22 cellular contexts compared by ENCODE assay signal in the genomic region with DNA sequence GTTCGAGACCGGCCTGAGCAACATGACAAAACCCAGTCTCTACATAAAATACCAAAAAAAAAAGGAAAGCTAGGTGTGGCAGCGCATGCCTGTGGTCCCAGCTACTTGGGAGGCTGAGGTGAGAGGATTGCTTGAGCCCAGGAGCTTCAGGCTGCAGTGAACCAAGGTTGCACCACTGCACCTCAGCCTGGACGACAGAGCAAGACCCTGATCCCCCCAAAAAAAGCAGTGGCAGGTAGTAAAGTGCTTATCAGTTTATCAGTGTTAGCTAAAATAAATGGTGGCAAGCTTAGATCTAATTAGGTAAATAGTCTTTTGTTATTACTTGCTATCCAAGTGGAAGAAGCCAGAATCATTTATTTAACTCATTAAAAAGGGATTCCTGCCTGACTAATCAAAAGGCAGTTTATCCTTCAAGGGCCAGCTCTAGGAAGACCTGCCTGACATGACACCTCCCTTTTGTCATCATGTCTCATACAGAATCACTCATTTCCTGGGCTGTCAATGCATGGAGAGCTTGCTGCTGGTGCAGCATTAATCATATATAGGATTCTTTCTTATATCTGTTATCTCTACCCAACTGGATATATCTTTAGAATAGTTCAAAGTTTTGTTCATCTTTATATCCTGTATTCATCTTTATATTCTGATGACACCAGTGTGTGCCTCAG. TPM values are rescaled to one million over a fixed set of nuclear protein-coding genes. Genes with fewer than 3 reads are reported as not detected.
DNase-seq lines count a peak whose midpoint lies in the region; ATAC-seq, FAIRE-seq and TF ChIP-seq lines count a peak whose summit lies in the region.
"Had no signal": no experiment of that assay in that cellular context is flagged by ENCODE, and none has a peak within 500 bp of the region (broad histone marks: within the 10 kb centered on the region; RNA-seq: fewer than 3 reads in every experiment).

No MANE protein-coding gene starts in this region.

- TF ChIP-seq POLR2A in HepG2 (IDR thresholded peaks at IDR 0.05; ENCODE audit: insufficient read depth in 1 of 2, low read depth in 2 of 2, low read length in 2 of 2) (no peak), right lobe of liver (IDR thresholded peaks at IDR 0.05) (no peak)

- H2AFZ ChIP-seq in HepG2 (ENCODE audit: low read length) (no peak overlapping the region), astrocyte (ENCODE audit: low read depth, low read length) (no peak overlapping the region)

- no peaks in the 10 kb centered on the region for H3K27me3 Mint-ChIP-seq in astrocyte (ENCODE audit: low read depth, unreplicated experiment)
- no peaks in the 10 kb centered on the region for H3K27me3 Mint-ChIP-seq in mesothelial cell of epicardium (ENCODE audit: low read depth)
- H3K27me3 Mint-ChIP-seq in type B pancreatic cell, result no peaks in the 10 kb centered on the region
- H3K27me3 Mint-ChIP-seq: activated naive CD8-positive, alpha-beta T cell treated with anti-CD3 and anti-CD28 coated beads, Interleukin-2, amount 50 U/mL, for 24 hours; naive thymus-derived CD4-positive, alpha-beta T cell had no signal

- DNase-seq in HepG2 (ENCODE audit: low spot score) (no peak), right lobe of liver (no peak), astrocyte (ENCODE audit: low read depth) (no peak), mesothelial cell of epicardium (ENCODE audit: low spot score in 2 of 2, unreplicated experiment in 2 of 2) (no peak), type B pancreatic cell (ENCODE audit: extremely low spot score, unreplicated experiment) (no peak), GM13976 (ENCODE audit: low spot score) (no peak), urothelium cell line (ENCODE audit: low spot score) (no peak)
- DNase-seq: activated CD8-positive, alpha-beta memory T cell treated with anti-CD3 and anti-CD28 coated beads for 24 hours; activated naive CD8-positive, alpha-beta T cell treated with anti-CD3 and anti-CD28 coated beads, Interleukin-2, amount 50 U/mL, for 24 hours; activated T-cell treated with anti-CD3 and anti-CD28 coated beads, Interleukin-2, amount 50 U/mL, for 72 hours; effector CD8-positive, alpha-beta T cell; naive thymus-derived CD4-positive, alpha-beta T cell; NCI-H2029 treated with DMSO at 0.1 percent for 48 hours; NCI-H446 treated with DMSO at 0.1 percent for 48 hours; NK-92 treated with Interleukin-12 subunit alpha and Interleukin-12 subunit beta, amount 100 ng/mL, for 24 hours; T-helper 1 cell; upper lobe of right lung; WERI-Rb-1 had no signal

- BruUV-seq in HepG2 (replicated peaks; lab: Mats Ljungman, UMichigan), result no TSS peak

- no peak overlapping the region for H3K4me2 ChIP-seq in HepG2 (ENCODE audit: low read depth, low read length)
- no peak overlapping the region for H3K4me2 ChIP-seq in astrocyte (ENCODE audit: low read length)

- H4K20me1 ChIP-seq in HepG2 (ENCODE audit: insufficient read depth, low read length), result no peaks in the 10 kb centered on the region
- H4K20me1 ChIP-seq in astrocyte (ENCODE audit: insufficient read depth, low read length), result peaks cover 95% of the 10 kb centered on the region

- no peak for ATAC-seq in HepG2
- no peak for ATAC-seq in right lobe of liver
- ATAC-seq in GM18498 (IDR thresholded peaks at IDR 0.05; ENCODE audit: unreplicated experiment), result no peak
- ATAC-seq: activated naive CD8-positive, alpha-beta T cell treated with anti-CD3 and anti-CD28 coated beads, Interleukin-2, amount 50 U/mL, for 24 hours; naive thymus-derived CD4-positive, alpha-beta T cell; upper lobe of right lung had no signal

- in situ Hi-C loops in HepG2 (cut with HindIII; ENCODE audit: extremely low pct_ligation_motif_present, low pct_unique_long_range_greater_than_20kb), result no loop called here
- in situ Hi-C loops in GM13976 (cut with MboI; ENCODE audit: low sequenced_read_pairs, unreplicated experiment), result no loop called here

- H3K27me3 ChIP-seq in HepG2 (ENCODE audit: control insufficient read depth in 1 of 2, insufficient read depth in 2 of 2, low read length in 2 of 2) (no peaks in the 10 kb centered on the region), right lobe of liver (no peaks in the 10 kb centered on the region), astrocyte (ENCODE audit: insufficient read depth, low read length) (no peaks in the 10 kb centered on the region)
- H3K27me3 ChIP-seq: upper lobe of right lung had no signal

- H3K9me3 Mint-ChIP-seq in astrocyte (ENCODE audit: unreplicated experiment) (no peaks in the 10 kb centered on the region), mesothelial cell of epicardium (no peaks in the 10 kb centered on the region), type B pancreatic cell (peaks cover 4% of the 10 kb centered on the region)
- H3K9me3 Mint-ChIP-seq: activated naive CD8-positive, alpha-beta T cell treated with anti-CD3 and anti-CD28 coated beads, Interleukin-2, amount 50 U/mL, for 24 hours; activated T-cell treated with anti-CD3 and anti-CD28 coated beads, Interleukin-2, amount 50 U/mL, for 72 hours; CD14-positive monocyte; naive thymus-derived CD4-positive, alpha-beta T cell had no signal

- H3K36me3 Mint-ChIP-seq in astrocyte (ENCODE audit: low read depth, unreplicated experiment) (peaks cover 3% of the 10 kb centered on the region), mesothelial cell of epicardium (peaks cover 7% of the 10 kb centered on the region), type B pancreatic cell (peaks cover 30% of the 10 kb centered on the region)

- H3K4me1 Mint-ChIP-seq in astrocyte (ENCODE audit: low read depth, unreplicated experiment), result peaks cover 32% of the 10 kb centered on the region
- peaks cover 16% of the 10 kb centered on the region for H3K4me1 Mint-ChIP-seq in mesothelial cell of epicardium
- peaks cover 21% of the 10 kb centered on the region for H3K4me1 Mint-ChIP-seq in type B pancreatic cell (ENCODE audit: unreplicated experiment)

- no peak for TF ChIP-seq RAD21 in HepG2 (CRISPR knock-in tag; IDR thresholded peaks at IDR 0.05)

- FAIRE-seq in HepG2 (lab: Jason Lieb, UNC) (no peak), astrocyte (lab: Jason Lieb, UNC) (no peak), urothelium cell line (lab: Jason Lieb, UNC) (no peak)
- FAIRE-seq: islet of Langerhans had no signal

- H3K27ac Mint-ChIP-seq in astrocyte (ENCODE audit: unreplicated experiment) (peak overlapping the region; percentile 48), mesothelial cell of epicardium (peak overlapping the region; percentile 41), type B pancreatic cell (peak overlapping the region; percentile 40)
- H3K27ac Mint-ChIP-seq: activated naive CD8-positive, alpha-beta T cell treated with anti-CD3 and anti-CD28 coated beads, Interleukin-2, amount 50 U/mL, for 24 hours; CD14-positive monocyte; naive thymus-derived CD4-positive, alpha-beta T cell had no signal

- H3K4me1 ChIP-seq in HepG2 (ENCODE audit: insufficient read depth, low read length) (peaks cover 13% of the 10 kb centered on the region), right lobe of liver (peaks cover 0 to 5% (median 0%) of the 10 kb centered on the region in 4 donors), astrocyte (ENCODE audit: insufficient read depth, low read length) (peaks cover 6% of the 10 kb centered on the region)
- H3K4me1 ChIP-seq: prostate gland had no signal

- H3K27ac ChIP-seq in HepG2 (ENCODE audit: extremely low read length, insufficient read depth, low read length), result no peak overlapping the region
- no peak overlapping the region for H3K27ac ChIP-seq in right lobe of liver
- no peak overlapping the region for H3K27ac ChIP-seq in astrocyte (ENCODE audit: low read depth, low read length)
- H3K27ac ChIP-seq: prostate gland, upper lobe of right lung, WERI-Rb-1 had no signal

- POLR2A ChIA-PET in HepG2 (lab: Yijun Ruan, JAX), result interaction anchor here (1.2 to 2.7 kb wide), 2 partner anchors 8 to 9 kb away, joined by 3 to 11 read pairs; a partner anchor contains a TSS

- H3K36me3 ChIP-seq in HepG2 (replicated peaks in 1 of 2; ENCODE audit: control insufficient read depth in 1 of 2, insufficient read depth in 2 of 2, low read length in 2 of 2), result no peaks in the 10 kb centered on the region
- no peaks in the 10 kb centered on the region for H3K36me3 ChIP-seq in right lobe of liver
- H3K36me3 ChIP-seq in astrocyte (ENCODE audit: insufficient read depth, low read length), result peaks cover 8% of the 10 kb centered on the region
- H3K36me3 ChIP-seq: prostate gland, upper lobe of right lung, WERI-Rb-1 had no signal

- TF ChIP-seq CTCF in HepG2 (CRISPR knock-in tag; IDR thresholded peaks at IDR 0.05) (no peak), right lobe of liver (IDR thresholded peaks at IDR 0.05) (no peak), astrocyte (IDR thresholded peaks at IDR 0.05; ENCODE audit: insufficient read depth, low read depth, low read length) (no peak), mesothelial cell of epicardium (IDR thresholded peaks at IDR 0.05; ENCODE audit: unreplicated experiment) (no peak), type B pancreatic cell (conservative IDR thresholded peaks at IDR 0.05) (no peak), GM13976 (IDR thresholded peaks at IDR 0.05; ENCODE audit: borderline replicate concordance, control extremely low read depth, extremely low read depth, insufficient read depth, missing control alignments) (no peak)

- H3K9ac ChIP-seq in HepG2 (ENCODE audit: insufficient read depth, low read depth, low read length) (no peak overlapping the region), astrocyte (ENCODE audit: low read length) (no peak overlapping the region)

- H3K79me2 ChIP-seq in HepG2 (ENCODE audit: insufficient read depth, low read length) (peaks cover 62% of the 10 kb centered on the region), astrocyte (ENCODE audit: insufficient read depth, low read length) (peaks cover 99% of the 10 kb centered on the region)

- H3K4me3 ChIP-seq in HepG2 (replicated peaks in 1 of 3; ENCODE audit: insufficient read depth in 1 of 3, low read depth in 2 of 3, low read length in 3 of 3) (no peak overlapping the region), right lobe of liver (no peak overlapping the region), astrocyte (ENCODE audit: insufficient read depth, low read depth, low read length) (no peak overlapping the region)
- H3K4me3 ChIP-seq: prostate gland, upper lobe of right lung had no signal

- CTCF ChIA-PET in HepG2 (lab: Yijun Ruan, JAX; ENCODE audit: low intra/inter-chr PET ratio, low total read pairs), result no interaction called here

- H3K4me3 Mint-ChIP-seq in astrocyte (ENCODE audit: unreplicated experiment), result no peak overlapping the region
- H3K4me3 Mint-ChIP-seq in mesothelial cell of epicardium, result no peak overlapping the region
- no peak overlapping the region for H3K4me3 Mint-ChIP-seq in type B pancreatic cell
- H3K4me3 Mint-ChIP-seq: activated naive CD8-positive, alpha-beta T cell treated with anti-CD3 and anti-CD28 coated beads, Interleukin-2, amount 50 U/mL, for 24 hours; activated T-cell treated with anti-CD3 and anti-CD28 coated beads, Interleukin-2, amount 50 U/mL, for 72 hours; CD14-positive monocyte had no signal

- 98% methylated on average over 4 of the region's 4 CpGs for WGBS in HepG2 (ENCODE audit: low lambda C conversion rate)
- WGBS in right lobe of liver (ENCODE audit: insufficient coverage, low coverage, low lambda C conversion rate, missing lambda C conversion rate), result 100% methylated on average over 2 of the region's 4 CpGs

- TF ChIP-seq EP300 in HepG2 (IDR thresholded peaks at IDR 0.05; ENCODE audit: low read depth in 2 of 2, low read length in 2 of 2) (no peak), HepG2 (CRISPR knock-in tag; IDR thresholded peaks at IDR 0.05; ENCODE audit: borderline replicate concordance) (no peak)

- H3K9me3 ChIP-seq in HepG2 (ENCODE audit: low read length) (no peaks in the 10 kb centered on the region), right lobe of liver (no peaks in the 10 kb centered on the region), astrocyte (ENCODE audit: insufficient read depth, low read depth, low read length) (no peaks in the 10 kb centered on the region)
- H3K9me3 ChIP-seq: prostate gland, upper lobe of right lung had no signal

- intact Hi-C loops in HepG2 (cut with micrococcal nuclease; ENCODE audit: unreplicated experiment) (no loop called here), right lobe of liver (cut with DNase I) (no loop called here)

RNA-seq across cellular contexts. Expression of a gene that starts 9.6 kb away (rescaled TPM):
- total RNA-seq in HepG2 (2016; rRNA removed; fragmentation: Illumina TruSeq; extraction: Trizol) (106 and 164 TPM in 2 replicates), right lobe of liver (10 to 100 TPM; 65.8 to 94.4 (median 86.9) TPM), astrocyte (542 and 552 TPM in 2 replicates), mesothelial cell of epicardium (192 to 199 TPM (median 193 TPM) in 3 replicates), type B pancreatic cell (ENCODE audit: low replicate concordance) (193 and 287 TPM in 2 replicates)
- total RNA-seq in HepG2 (2016; cell fraction: cytosol; rRNA removed; fragmentation: Illumina TruSeq; extraction: Trizol; ENCODE audit: low read depth), result 28.2 and 36.3 TPM in 2 replicates
- total RNA-seq in HepG2 (2016; cell fraction: insoluble cytoplasmic fraction; rRNA removed; fragmentation: Illumina TruSeq; extraction: Trizol), result 120 and 172 TPM in 2 replicates
- 94.4 and 96.0 TPM in 2 replicates for total RNA-seq in HepG2 (2016; cell fraction: membrane; rRNA removed; fragmentation: Illumina TruSeq; extraction: Trizol)
- 46.1 and 50.0 TPM in 2 replicates for total RNA-seq in HepG2 (2016; cell fraction: nucleus; rRNA removed; fragmentation: Illumina TruSeq; extraction: Trizol)
- polyA plus RNA-seq in HepG2 (2011; rRNA removed), result 21.8 and 27.6 TPM in 2 replicates
- 11.0 and 20.0 TPM in 2 replicates for polyA plus RNA-seq in HepG2 (2011; cell fraction: cytosol; rRNA removed)
- polyA plus RNA-seq in HepG2 (2011; cell fraction: nucleus; rRNA removed), result 8.1 and 11.6 TPM in 2 replicates
- 74.6 and 95.1 TPM in 2 replicates for polyA plus RNA-seq in HepG2 (2012)
- polyA plus RNA-seq in HepG2 (2016; cell fraction: cytosol; fragmentation: Illumina TruSeq; extraction: Trizol; ENCODE audit: low read depth), result 77.0 and 95.4 TPM in 2 replicates
- 263 and 281 TPM in 2 replicates for polyA plus RNA-seq in HepG2 (2016; cell fraction: insoluble cytoplasmic fraction; fragmentation: Illumina TruSeq; extraction: Trizol; ENCODE audit: low read depth)
- 120 and 139 TPM in 2 replicates for polyA plus RNA-seq in HepG2 (2016; cell fraction: membrane; fragmentation: Illumina TruSeq; extraction: Trizol; ENCODE audit: low read depth)
- polyA plus RNA-seq in HepG2 (2016; cell fraction: nucleus; fragmentation: Illumina TruSeq; extraction: Trizol; ENCODE audit: insufficient read depth, low read depth), result 108 and 109 TPM in 2 replicates
- polyA minus RNA-seq in HepG2 (2011; rRNA and poly(A)+ RNA removed; ENCODE audit: low replicate concordance), result 1.3 and 4.9 TPM in 2 replicates
- 15.3 and 15.9 TPM in 2 replicates for polyA minus RNA-seq in HepG2 (2011; cell fraction: cytosol; rRNA and poly(A)+ RNA removed)
- 5.8 and 7.6 TPM in 2 replicates for polyA minus RNA-seq in HepG2 (2011; cell fraction: nucleus; rRNA and poly(A)+ RNA removed)

RNA-seq across cellular contexts. Expression of a gene that starts 48.3 kb away (rescaled TPM):
- total RNA-seq in HepG2 (2016; rRNA removed; fragmentation: Illumina TruSeq; extraction: Trizol) (0.22 and 0.36 TPM in 2 replicates), right lobe of liver (under 1 TPM; 0.16 to 0.68 (median 0.25) TPM), astrocyte (3.7 and 4.2 TPM in 2 replicates), mesothelial cell of epicardium (5.2 to 5.8 TPM (median 5.7 TPM) in 3 replicates), type B pancreatic cell (ENCODE audit: low replicate concordance) (1.8 and 1.9 TPM in 2 replicates)
- total RNA-seq in HepG2 (2016; cell fraction: cytosol; rRNA removed; fragmentation: Illumina TruSeq; extraction: Trizol; ENCODE audit: low read depth), result 0.30 TPM in 1 of 2 replicates, not detected in the other
- total RNA-seq in HepG2 (2016; cell fraction: insoluble cytoplasmic fraction; rRNA removed; fragmentation: Illumina TruSeq; extraction: Trizol), result 0.30 and 0.79 TPM in 2 replicates
- 0.28 and 0.34 TPM in 2 replicates for total RNA-seq in HepG2 (2016; cell fraction: membrane; rRNA removed; fragmentation: Illumina TruSeq; extraction: Trizol)
- 0.19 and 0.44 TPM in 2 replicates for total RNA-seq in HepG2 (2016; cell fraction: nucleus; rRNA removed; fragmentation: Illumina TruSeq; extraction: Trizol)
- 0.24 and 0.26 TPM in 2 replicates for polyA plus RNA-seq in HepG2 (2011; rRNA removed)
- 0.28 and 0.32 TPM in 2 replicates for polyA plus RNA-seq in HepG2 (2011; cell fraction: cytosol; rRNA removed)
- polyA plus RNA-seq in HepG2 (2011; cell fraction: nucleus; rRNA removed), result 0.11 and 0.23 TPM in 2 replicates
- 0.15 and 0.31 TPM in 2 replicates for polyA plus RNA-seq in HepG2 (2012)
- 0.11 and 0.23 TPM in 2 replicates for polyA plus RNA-seq in HepG2 (2016; cell fraction: cytosol; fragmentation: Illumina TruSeq; extraction: Trizol; ENCODE audit: low read depth)
- 0.26 and 0.56 TPM in 2 replicates for polyA plus RNA-seq in HepG2 (2016; cell fraction: insoluble cytoplasmic fraction; fragmentation: Illumina TruSeq; extraction: Trizol; ENCODE audit: low read depth)
- polyA plus RNA-seq in HepG2 (2016; cell fraction: membrane; fragmentation: Illumina TruSeq; extraction: Trizol; ENCODE audit: low read depth), result 0.26 and 0.31 TPM in 2 replicates
- polyA plus RNA-seq in HepG2 (2016; cell fraction: nucleus; fragmentation: Illumina TruSeq; extraction: Trizol; ENCODE audit: insufficient read depth, low read depth), result 0.21 and 0.27 TPM in 2 replicates
- polyA minus RNA-seq in HepG2 (2011; rRNA and poly(A)+ RNA removed; ENCODE audit: low replicate concordance), result 0.42 and 1.2 TPM in 2 replicates
- polyA minus RNA-seq in HepG2 (2011; cell fraction: cytosol; rRNA and poly(A)+ RNA removed), result not detected in 2 replicates
- polyA minus RNA-seq in HepG2 (2011; cell fraction: nucleus; rRNA and poly(A)+ RNA removed), result 0.25 TPM in 1 of 2 replicates, not detected in the other
- polyA plus RNA-seq: CD14-positive monocyte; naive thymus-derived CD4-positive, alpha-beta T cell had no signal
